1 cellular context compared by ENCODE assay signal in the genomic region with DNA sequence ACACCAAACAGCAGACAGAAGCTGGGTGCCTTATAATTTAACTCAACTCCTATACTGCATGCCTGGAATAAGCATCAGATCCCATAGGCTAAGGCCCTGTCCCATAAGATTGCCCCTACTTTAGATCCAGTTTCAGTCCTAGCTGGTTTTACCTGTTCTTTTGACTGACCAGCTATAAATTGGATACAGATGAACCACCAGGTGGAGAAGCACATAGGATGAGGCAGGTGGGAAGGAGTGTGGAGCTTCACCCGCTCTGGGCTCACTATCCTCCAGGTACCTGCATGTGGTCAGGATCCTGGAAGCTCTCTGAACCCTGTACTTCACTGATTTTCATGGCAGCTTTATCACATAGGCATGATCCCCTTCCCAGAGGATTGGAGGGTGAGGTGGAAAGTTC.
TF ChIP-seq lines count a peak whose summit lies in the region.

No MANE protein-coding gene starts in this region.

TF ChIP-seq in GM23338, 12 proteins besides CTCF, POLR2A, EP300 and RAD21 (continued from another document):
- TF ChIP-seq, protein P1, sequence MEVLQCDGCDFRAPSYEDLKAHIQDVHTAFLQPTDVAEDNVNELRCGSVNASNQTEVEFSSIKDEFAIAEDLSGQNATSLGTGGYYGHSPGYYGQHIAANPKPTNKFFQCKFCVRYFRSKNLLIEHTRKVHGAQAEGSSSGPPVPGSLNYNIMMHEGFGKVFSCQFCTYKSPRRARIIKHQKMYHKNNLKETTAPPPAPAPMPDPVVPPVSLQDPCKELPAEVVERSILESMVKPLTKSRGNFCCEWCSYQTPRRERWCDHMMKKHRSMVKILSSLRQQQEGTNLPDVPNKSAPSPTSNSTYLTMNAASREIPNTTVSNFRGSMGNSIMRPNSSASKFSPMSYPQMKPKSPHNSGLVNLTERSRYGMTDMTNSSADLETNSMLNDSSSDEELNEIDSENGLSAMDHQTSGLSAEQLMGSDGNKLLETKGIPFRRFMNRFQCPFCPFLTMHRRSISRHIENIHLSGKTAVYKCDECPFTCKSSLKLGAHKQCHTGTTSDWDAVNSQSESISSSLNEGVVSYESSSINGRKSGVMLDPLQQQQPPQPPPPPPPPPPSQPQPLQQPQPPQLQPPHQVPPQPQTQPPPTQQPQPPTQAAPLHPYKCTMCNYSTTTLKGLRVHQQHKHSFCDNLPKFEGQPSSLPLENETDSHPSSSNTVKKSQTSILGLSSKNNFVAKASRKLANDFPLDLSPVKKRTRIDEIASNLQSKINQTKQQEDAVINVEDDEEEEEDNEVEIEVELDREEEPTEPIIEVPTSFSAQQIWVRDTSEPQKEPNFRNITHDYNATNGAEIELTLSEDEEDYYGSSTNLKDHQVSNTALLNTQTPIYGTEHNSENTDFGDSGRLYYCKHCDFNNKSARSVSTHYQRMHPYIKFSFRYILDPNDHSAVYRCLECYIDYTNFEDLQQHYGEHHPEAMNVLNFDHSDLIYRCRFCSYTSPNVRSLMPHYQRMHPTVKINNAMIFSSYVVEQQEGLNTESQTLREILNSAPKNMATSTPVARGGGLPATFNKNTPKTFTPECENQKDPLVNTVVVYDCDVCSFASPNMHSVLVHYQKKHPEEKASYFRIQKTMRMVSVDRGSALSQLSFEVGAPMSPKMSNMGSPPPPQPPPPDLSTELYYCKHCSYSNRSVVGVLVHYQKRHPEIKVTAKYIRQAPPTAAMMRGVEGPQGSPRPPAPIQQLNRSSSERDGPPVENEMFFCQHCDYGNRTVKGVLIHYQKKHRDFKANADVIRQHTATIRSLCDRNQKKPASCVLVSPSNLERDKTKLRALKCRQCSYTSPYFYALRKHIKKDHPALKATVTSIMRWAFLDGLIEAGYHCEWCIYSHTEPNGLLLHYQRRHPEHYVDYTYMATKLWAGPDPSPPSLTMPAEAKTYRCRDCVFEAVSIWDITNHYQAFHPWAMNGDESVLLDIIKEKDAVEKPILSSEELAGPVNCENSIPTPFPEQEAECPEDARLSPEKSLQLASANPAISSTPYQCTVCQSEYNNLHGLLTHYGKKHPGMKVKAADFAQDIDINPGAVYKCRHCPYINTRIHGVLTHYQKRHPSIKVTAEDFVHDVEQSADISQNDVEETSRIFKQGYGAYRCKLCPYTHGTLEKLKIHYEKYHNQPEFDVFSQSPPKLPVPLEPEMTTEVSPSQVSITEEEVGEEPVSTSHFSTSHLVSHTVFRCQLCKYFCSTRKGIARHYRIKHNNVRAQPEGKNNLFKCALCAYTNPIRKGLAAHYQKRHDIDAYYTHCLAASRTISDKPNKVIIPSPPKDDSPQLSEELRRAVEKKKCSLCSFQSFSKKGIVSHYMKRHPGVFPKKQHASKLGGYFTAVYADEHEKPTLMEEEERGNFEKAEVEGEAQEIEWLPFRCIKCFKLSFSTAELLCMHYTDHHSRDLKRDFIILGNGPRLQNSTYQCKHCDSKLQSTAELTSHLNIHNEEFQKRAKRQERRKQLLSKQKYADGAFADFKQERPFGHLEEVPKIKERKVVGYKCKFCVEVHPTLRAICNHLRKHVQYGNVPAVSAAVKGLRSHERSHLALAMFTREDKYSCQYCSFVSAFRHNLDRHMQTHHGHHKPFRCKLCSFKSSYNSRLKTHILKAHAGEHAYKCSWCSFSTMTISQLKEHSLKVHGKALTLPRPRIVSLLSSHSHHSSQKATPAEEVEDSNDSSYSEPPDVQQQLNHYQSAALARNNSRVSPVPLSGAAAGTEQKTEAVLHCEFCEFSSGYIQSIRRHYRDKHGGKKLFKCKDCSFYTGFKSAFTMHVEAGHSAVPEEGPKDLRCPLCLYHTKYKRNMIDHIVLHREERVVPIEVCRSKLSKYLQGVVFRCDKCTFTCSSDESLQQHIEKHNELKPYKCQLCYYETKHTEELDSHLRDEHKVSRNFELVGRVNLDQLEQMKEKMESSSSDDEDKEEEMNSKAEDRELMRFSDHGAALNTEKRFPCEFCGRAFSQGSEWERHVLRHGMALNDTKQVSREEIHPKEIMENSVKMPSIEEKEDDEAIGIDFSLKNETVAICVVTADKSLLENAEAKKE (CRISPR knock-in tag; IDR thresholded peaks at IDR 0.05), result no peak
- TF ChIP-seq POLR2AphosphoS5 (IDR thresholded peaks at IDR 0.05; ENCODE audit: low read depth) (no peak), ZNF331 (CRISPR knock-in tag; IDR thresholded peaks at IDR 0.05; ENCODE audit: low read depth) (no peak), ZNF114 (CRISPR knock-in tag; IDR thresholded peaks at IDR 0.05) (no peak), CREB1 (CRISPR knock-in tag; IDR thresholded peaks at IDR 0.05; ENCODE audit: low read depth) (no peak)
